1 cellular context compared by ENCODE assay signal in genomic region chr3:184154909-184155643, GRCh38.
A peak's percentile ranks its signal among the peaks of the same experiment; 100 is the strongest.
TF ChIP-seq lines count a peak whose summit lies in the region.

TSS of gene DVL3 (plus strand) at chr3:184155377. CDS start at chr3:184155636, 259 bp downstream.

TF ChIP-seq in HepG2, 621 proteins besides CTCF, POLR2A, EP300 and RAD21 (continued from another document and continues in another):
- TF ChIP-seq ZNF710 (CRISPR knock-in tag; IDR thresholded peaks at IDR 0.05; ENCODE audit: borderline replicate concordance) (no peak), ELK4 (CRISPR knock-in tag; IDR thresholded peaks at IDR 0.05; ENCODE audit: borderline replicate concordance) (no peak), CHD4 (IDR thresholded peaks at IDR 0.05; ENCODE audit: borderline replicate concordance, low read length) (no peak), GFI1 (CRISPR knock-in tag; IDR thresholded peaks at IDR 0.05; ENCODE audit: borderline replicate concordance) (no peak), ZFP62 (CRISPR knock-in tag; IDR thresholded peaks at IDR 0.05) (no peak), THRA (CRISPR knock-in tag; IDR thresholded peaks at IDR 0.05; ENCODE audit: borderline replicate concordance) (no peak), ZEB1 (IDR thresholded peaks at IDR 0.05; ENCODE audit: insufficient replicate concordance, low read depth) (no peak), RNF2 (conservative IDR thresholded peaks at IDR 0.05; ENCODE audit: low read depth) (no peak), ZNF510 (CRISPR knock-in tag; IDR thresholded peaks at IDR 0.05; ENCODE audit: low read depth) (no peak), WIZ (CRISPR knock-in tag; IDR thresholded peaks at IDR 0.05) (no peak), SP5 (CRISPR knock-in tag; IDR thresholded peaks at IDR 0.05; ENCODE audit: borderline replicate concordance, low read depth) (peak; percentile 64; the same call in 1 of the 2 replicates), ZNF746 (CRISPR knock-in tag; IDR thresholded peaks at IDR 0.05) (no peak), HOXA7 (CRISPR knock-in tag; IDR thresholded peaks at IDR 0.05) (no peak), ZNF281 (CRISPR knock-in tag; IDR thresholded peaks at IDR 0.05; ENCODE audit: borderline replicate concordance) (no peak), ZNF496 (CRISPR knock-in tag; IDR thresholded peaks at IDR 0.05; ENCODE audit: insufficient replicate concordance) (no peak), ZBTB40 (IDR thresholded peaks at IDR 0.05) (no peak), ZBTB40 (CRISPR knock-in tag; IDR thresholded peaks at IDR 0.05) (no peak; the same call in 1 of the 2 replicates), ZNF12 (CRISPR knock-in tag; IDR thresholded peaks at IDR 0.05) (no peak), RNF219 (CRISPR knock-in tag; IDR thresholded peaks at IDR 0.05) (no peak), TBL1XR1 (IDR thresholded peaks at IDR 0.05; ENCODE audit: borderline replicate concordance, low read length, partially characterized antibody) (no peak), ZNF687 (CRISPR knock-in tag; IDR thresholded peaks at IDR 0.05) (peak; percentile 57; the same call in 1 of the 2 replicates), DR1 (CRISPR knock-in tag; IDR thresholded peaks at IDR 0.05) (no peak), ZNF33B (CRISPR knock-in tag; IDR thresholded peaks at IDR 0.05) (no peak), SSRP1 (CRISPR knock-in tag; IDR thresholded peaks at IDR 0.05) (no peak), TMF1 (CRISPR knock-in tag; IDR thresholded peaks at IDR 0.05; ENCODE audit: low read depth) (peak; percentile 28; the same call in 1 of the 2 replicates), ZNF331 (CRISPR knock-in tag; IDR thresholded peaks at IDR 0.05) (no peak), GABPA (IDR thresholded peaks at IDR 0.05; ENCODE audit: low read depth, low read length) (peak; percentile 76), GABPA (CRISPR knock-in tag; IDR thresholded peaks at IDR 0.05; ENCODE audit: low read depth) (no peak; the same call in 1 of the 2 replicates), ZNF768 (CRISPR knock-in tag; IDR thresholded peaks at IDR 0.05) (0 out of 2 replicates have a peak, but pooled peaks have one; percentile 18), RARG (CRISPR knock-in tag; IDR thresholded peaks at IDR 0.05; ENCODE audit: low read depth) (no peak), POGZ (CRISPR knock-in tag; IDR thresholded peaks at IDR 0.05) (no peak), ZKSCAN5 (CRISPR knock-in tag; IDR thresholded peaks at IDR 0.05) (no peak), AGO1 (IDR thresholded peaks at IDR 0.05; ENCODE audit: low read depth, low read length, poor library complexity, severe bottlenecking) (no peak)
